In genomic region chr17:72039490-72039889, GRCh38 we compare ENCODE assay signal across 21 cellular contexts.
DNase-seq lines count a peak whose midpoint lies in the region; ATAC-seq, FAIRE-seq and TF ChIP-seq lines count a peak whose summit lies in the region.
"Had no signal": no experiment of that assay in that cellular context is flagged by ENCODE, and none has a peak within 500 bp of the region (broad histone marks: within the 10 kb centered on the region; RNA-seq: fewer than 3 reads in every experiment).

No MANE protein-coding gene starts in this region.

- no peak overlapping the region for H2BK15ac ChIP-seq in IMR-90 (ENCODE audit: low read depth, low read length)

- H3K27ac ChIP-seq in DOHH2 (ENCODE audit: low read depth, low read length) (no peak overlapping the region), IMR-90 (ENCODE audit: insufficient read depth, low read length) (no peak overlapping the region), testis (peak overlapping the region; percentile 36 to 51), kidney (ENCODE audit: low read depth in 2 of 2, low read length in 2 of 2) (no peak overlapping the region), substantia nigra (ENCODE audit: low read depth, low read length, poor library complexity, severe bottlenecking) (no peak overlapping the region)
- H3K27ac ChIP-seq: BLaER1, C4-2B had no signal

- no peak overlapping the region for H2AK9ac ChIP-seq in IMR-90 (replicated peaks; ENCODE audit: low read depth, low read length, poor library complexity)

- H2BK20ac ChIP-seq in IMR-90 (ENCODE audit: low read depth, low read length): no peak overlapping the region

- no peak overlapping the region for H3K23ac ChIP-seq in IMR-90 (ENCODE audit: low read depth, low read length)

- 0 out of 2 replicates have a peak overlapping the region, but pooled peaks have one; percentile 19 for H3K4me2 ChIP-seq in DOHH2 (ENCODE audit: low read length)
- no peak overlapping the region for H3K4me2 ChIP-seq in IMR-90 (ENCODE audit: low read depth, low read length)
- H3K4me2 ChIP-seq: BLaER1 had no signal

- H3K4ac ChIP-seq in IMR-90 (ENCODE audit: low read depth, low read length): no peak overlapping the region

- no peak overlapping the region for H3K56ac ChIP-seq in IMR-90 (ENCODE audit: extremely low read depth, insufficient read depth, low read length)

- no peak overlapping the region for H4K91ac ChIP-seq in IMR-90 (ENCODE audit: insufficient read depth, low read depth, low read length)

- no peak overlapping the region for H2BK120ac ChIP-seq in IMR-90 (ENCODE audit: low read depth, low read length)

- H3K36me3 ChIP-seq in DOHH2 (ENCODE audit: control insufficient read depth, low read length): no peaks in the 10 kb centered on the region
- H3K36me3 ChIP-seq in IMR-90 (ENCODE audit: control insufficient read depth, insufficient read depth, low read length): no peaks in the 10 kb centered on the region
- no peaks in the 10 kb centered on the region for H3K36me3 ChIP-seq in testis (ENCODE audit: low read depth, missing control alignments)
- no peaks in the 10 kb centered on the region for H3K36me3 ChIP-seq in kidney (ENCODE audit: control insufficient read depth in 1 of 2, insufficient read depth in 2 of 2, low read length in 2 of 2)
- H3K36me3 ChIP-seq: BLaER1 had no signal

- no peak overlapping the region for H2AFZ ChIP-seq in IMR-90 (replicated peaks; ENCODE audit: low read length, poor library complexity)

- H2AK5ac ChIP-seq in IMR-90 (ENCODE audit: low read depth, low read length): no peak overlapping the region

- in situ Hi-C loops in IMR-90 (cut with MboI; ENCODE audit: low sequenced_read_pairs): no loop called here

- no peak for TF ChIP-seq POLR2A in IMR-90 (IDR thresholded peaks at IDR 0.05; ENCODE audit: low read depth, low read length)
- TF ChIP-seq POLR2A in testis (IDR thresholded peaks at IDR 0.05): no peak
- TF ChIP-seq POLR2A in GM12892 (IDR thresholded peaks at IDR 0.05; ENCODE audit: low read depth, low read length): no peak

- TF ChIP-seq RAD21 in IMR-90 (IDR thresholded peaks at IDR 0.05; ENCODE audit: low read length): no peak

- H3K18ac ChIP-seq in IMR-90 (ENCODE audit: low read depth, low read length): no peak overlapping the region

- H3K9ac ChIP-seq in IMR-90 (ENCODE audit: low read depth, low read length) (no peak overlapping the region), kidney (ENCODE audit: low read length in 2 of 2) (no peak overlapping the region)
- H3K9ac ChIP-seq: BLaER1 had no signal

- POLR2A ChIA-PET in IMR-90 (lab: Charles Lee; ENCODE audit: unreplicated experiment): no interaction called here

- H3K27me3 ChIP-seq in DOHH2 (ENCODE audit: control insufficient read depth, low read length): no peaks in the 10 kb centered on the region
- peaks cover 6% of the 10 kb centered on the region; the same call in 1 of the 2 replicates for H3K27me3 ChIP-seq in IMR-90 (ENCODE audit: control insufficient read depth, insufficient read depth, low read length)
- no peaks in the 10 kb centered on the region for H3K27me3 ChIP-seq in testis
- H3K27me3 ChIP-seq: BLaER1 had no signal

- TF ChIP-seq CTCF in DOHH2 (IDR thresholded peaks at IDR 0.05; ENCODE audit: low read depth, low read length, poor library complexity, severe bottlenecking) (no peak), IMR-90 (conservative IDR thresholded peaks at IDR 0.05; ENCODE audit: low read depth, low read length) (no peak), testis (IDR thresholded peaks at IDR 0.05) (no peak), kidney (IDR thresholded peaks at IDR 0.05; ENCODE audit: borderline replicate concordance, extremely low read depth, insufficient read depth) (no peak)

- FAIRE-seq in kidney (lab: Jason Lieb, UNC) (no peak), GM12892 (lab: Jason Lieb, UNC) (no peak)
- FAIRE-seq: GM12878, GM18507, H1 had no signal

- CTCF ChIA-PET in IMR-90 (lab: Yijun Ruan, JAX): interaction anchor here (0.6 kb wide), 1 partner anchor 44 kb away, joined by 3 read pairs; no protein-coding TSS in a partner anchor

- ATAC-seq in IMR-90 (ENCODE audit: low read depth): no peak
- ATAC-seq: CD8-positive, alpha-beta T cell; GM12878 had no signal

- H3K9me1 ChIP-seq in IMR-90 (ENCODE audit: insufficient read depth, low read length): no peaks in the 10 kb centered on the region

- H4K8ac ChIP-seq in IMR-90 (ENCODE audit: low read depth in 2 of 2, low read length in 2 of 2): no peak overlapping the region

- H2BK5ac ChIP-seq in IMR-90 (ENCODE audit: low read depth, low read length, poor library complexity, severe bottlenecking): no peak overlapping the region

- DNase-seq in IMR-90 (peak; percentile 4), fibroblast of peridontal ligament (ENCODE audit: extremely low read depth) (peak; percentile 8), testis (peak; percentile 67), kidney (no peak), GM12892 (ENCODE audit: insufficient read length) (no peak), substantia nigra (lab: John Stamatoyannopoulos, UW) (no peak)
- DNase-seq: Caco-2; CD4-positive, CD25-positive, alpha-beta regulatory T cell; CD8-positive, alpha-beta T cell; DMS153; DND-41; EL; GDM1; H7; HCEC 1CT had no signal

- WGBS in IMR-90 (ENCODE audit: extremely low coverage in 2 of 2, insufficient read length in 1 of 2), 2 experiments: no CpG with 5 or more reads among the region's 2 CpGs
- WGBS in testis, 2 donors: 41 to 63% methylated on average over 2 of the region's 2 CpGs

- no TSS peak for BruUV-seq in IMR-90 (replicated peaks; lab: Mats Ljungman, UMichigan)

- H4K20me1 ChIP-seq in DOHH2 (ENCODE audit: control insufficient read depth, insufficient read depth, low read depth, low read length) (no peaks in the 10 kb centered on the region), IMR-90 (ENCODE audit: insufficient read depth, low read length) (no peaks in the 10 kb centered on the region)
- H4K20me1 ChIP-seq: BLaER1 had no signal

- H3K4me3 ChIP-seq in DOHH2 (ENCODE audit: low read length) (no peak overlapping the region), IMR-90 (ENCODE audit: insufficient read depth, low read depth, low read length) (no peak overlapping the region), testis (no peak overlapping the region), kidney (ENCODE audit: low read length in 2 of 2) (no peak overlapping the region)
- H3K4me3 ChIP-seq: BLaER1, GM12878 had no signal

- H3F3A ChIP-seq in DOHH2 (ENCODE audit: control insufficient read depth, insufficient read depth): no peaks in the 10 kb centered on the region

- intact Hi-C loops in IMR-90 (cut with micrococcal nuclease): no loop called here
- intact Hi-C loops in testis (cut with DNase I; ENCODE audit: low total_unique reads): no loop called here
- intact Hi-C loops in kidney (cut with DNase I): no loop called here

- no peaks in the 10 kb centered on the region for H3K9me2 ChIP-seq in DOHH2 (replicated peaks; ENCODE audit: control insufficient read depth, low read length)

- H3K4me1 ChIP-seq in DOHH2 (ENCODE audit: control insufficient read depth, low read length) (peaks cover 41% of the 10 kb centered on the region), IMR-90 (ENCODE audit: control insufficient read depth, insufficient read depth, low read length) (no peaks in the 10 kb centered on the region), testis (peaks cover 24% of the 10 kb centered on the region), kidney (ENCODE audit: control insufficient read depth in 1 of 2, insufficient read depth in 1 of 2, low read depth in 1 of 2, low read length in 2 of 2) (no peaks in the 10 kb centered on the region)
- H3K4me1 ChIP-seq: BLaER1, Caco-2 had no signal

- dilution Hi-C loops in IMR-90 (cut with HindIII; ENCODE audit: low sequenced_read_pairs, unreplicated experiment): no loop called here

- H3K9me3 ChIP-seq in DOHH2 (ENCODE audit: control insufficient read depth, insufficient read depth, low read length): no peaks in the 10 kb centered on the region
- no peaks in the 10 kb centered on the region; the same call in 1 of the 2 replicates for H3K9me3 ChIP-seq in IMR-90 (ENCODE audit: control insufficient read depth, insufficient read depth, low read length)
- H3K9me3 ChIP-seq in testis: no peaks in the 10 kb centered on the region
- no peaks in the 10 kb centered on the region for H3K9me3 ChIP-seq in kidney (ENCODE audit: control insufficient read depth in 1 of 2, low read length in 2 of 2)
- H3K9me3 ChIP-seq: Caco-2 had no signal

- no peak overlapping the region for H3K14ac ChIP-seq in IMR-90 (replicated peaks; ENCODE audit: low read depth, low read length)

- H3K79me1 ChIP-seq in IMR-90 (ENCODE audit: low read depth in 1 of 2, low read length in 2 of 2): no peaks in the 10 kb centered on the region

- H3K79me2 ChIP-seq in DOHH2 (ENCODE audit: control insufficient read depth, low read length): no peaks in the 10 kb centered on the region

- H4K5ac ChIP-seq in IMR-90 (ENCODE audit: low read depth, low read length): no peak overlapping the region

TF ChIP-seq in IMR-90, 13 proteins besides CTCF, POLR2A, EP300 and RAD21:
- TF ChIP-seq ELK1 (IDR thresholded peaks at IDR 0.05; ENCODE audit: borderline replicate concordance, low read depth, low read length) (no peak), MXI1 (IDR thresholded peaks at IDR 0.05; ENCODE audit: borderline replicate concordance, low read depth, low read length) (no peak)
- TF ChIP-seq, protein P1, sequence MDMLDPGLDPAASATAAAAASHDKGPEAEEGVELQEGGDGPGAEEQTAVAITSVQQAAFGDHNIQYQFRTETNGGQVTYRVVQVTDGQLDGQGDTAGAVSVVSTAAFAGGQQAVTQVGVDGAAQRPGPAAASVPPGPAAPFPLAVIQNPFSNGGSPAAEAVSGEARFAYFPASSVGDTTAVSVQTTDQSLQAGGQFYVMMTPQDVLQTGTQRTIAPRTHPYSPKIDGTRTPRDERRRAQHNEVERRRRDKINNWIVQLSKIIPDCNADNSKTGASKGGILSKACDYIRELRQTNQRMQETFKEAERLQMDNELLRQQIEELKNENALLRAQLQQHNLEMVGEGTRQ (IDR thresholded peaks at IDR 0.05; ENCODE audit: low read depth, low read length): no peak

Comparison
In these comparisons a context has a peak if more than half of its experiments do, and no peak if none do; other contexts are left out.
1. H3K27ac ChIP-seq: peak in testis (2 of 2); none in DOHH2 (single experiment), IMR-90 (single experiment), kidney (0 of 2) and substantia nigra (single experiment).
2. DNase-seq: peak in IMR-90 (single experiment), fibroblast of peridontal ligament (single experiment) and testis (single experiment); none in kidney (single experiment), GM12892 (single experiment) and substantia nigra (0 of 49).